ENCODE assay signal across 10 cellular contexts in genomic region chr19:50258918-50259372, GRCh38. TPM values are rescaled to one million over a fixed set of nuclear protein-coding genes. Genes with fewer than 3 reads are reported as not detected.
DNase-seq lines count a peak whose midpoint lies in the region; ATAC-seq and TF ChIP-seq lines count a peak whose summit lies in the region.
"Had no signal": no experiment of that assay in that cellular context is flagged by ENCODE, and none has a peak within 500 bp of the region (broad histone marks: within the 10 kb centered on the region; RNA-seq: fewer than 3 reads in every experiment).

No MANE protein-coding gene starts in this region.

- POLR2A ChIA-PET in activated CD4-positive, alpha-beta memory T cell treated with anti-CD3 and anti-CD28 coated beads for 36 hours (lab: Charles Lee), result no interaction called here
- POLR2A ChIA-PET in activated CD4-positive, alpha-beta memory T cell treated with anti-CD3 and anti-CD28 coated beads, Interleukin-2, amount 10 ng/mL, durations not matched to agents 7 days and 5 days (lab: Charles Lee), result no interaction called here

- peaks cover 3% of the 10 kb centered on the region for H3K9me3 Mint-ChIP-seq in activated CD4-positive, alpha-beta memory T cell treated with anti-CD3 and anti-CD28 coated beads for 36 hours
- peaks cover 12% of the 10 kb centered on the region for H3K9me3 Mint-ChIP-seq in activated CD4-positive, alpha-beta memory T cell treated with anti-CD3 and anti-CD28 coated beads, Interleukin-2, amount 10 ng/mL, durations not matched to agents 7 days and 5 days

- no peak for TF ChIP-seq POLR2A in suprapubic skin (IDR thresholded peaks at IDR 0.05)

- H3K9me3 ChIP-seq in suprapubic skin, result no peaks in the 10 kb centered on the region

- peaks cover 13% of the 10 kb centered on the region for H3K36me3 ChIP-seq in suprapubic skin

- peak; percentile 32 for DNase-seq in activated CD4-positive, alpha-beta memory T cell treated with anti-CD3 and anti-CD28 coated beads for 36 hours
- no peak for DNase-seq in activated CD4-positive, alpha-beta memory T cell treated with anti-CD3 and anti-CD28 coated beads, Interleukin-2, amount 10 ng/mL, durations not matched to agents 7 days and 5 days
- DNase-seq in NCI-H69 (lab: John Stamatoyannopoulos, UW) (peak; percentile 12), germinal center (ENCODE audit: low spot score) (peak; percentile 38), suprapubic skin (ENCODE audit: low spot score in 2 of 2) (no peak), C1 segment of cervical spinal cord (lab: John Stamatoyannopoulos, UW) (no peak), inferior parietal cortex (ENCODE audit: extremely low spot score) (no peak)
- DNase-seq: NCI-H510A treated with DMSO at 0.1 percent for 48 hours had no signal

- H3K27me3 Mint-ChIP-seq in activated CD4-positive, alpha-beta memory T cell treated with anti-CD3 and anti-CD28 coated beads for 36 hours, result peaks cover 15% of the 10 kb centered on the region
- H3K27me3 Mint-ChIP-seq in activated CD4-positive, alpha-beta memory T cell treated with anti-CD3 and anti-CD28 coated beads, Interleukin-2, amount 10 ng/mL, durations not matched to agents 7 days and 5 days, result no peaks in the 10 kb centered on the region

- CTCF ChIA-PET in activated CD4-positive, alpha-beta memory T cell treated with anti-CD3 and anti-CD28 coated beads for 36 hours (lab: Charles Lee), result interaction anchor here (1.3 kb wide), 2 partner anchors 10 to 202 kb away, joined by 3 to 5 read pairs; no protein-coding TSS in a partner anchor
- CTCF ChIA-PET in activated CD4-positive, alpha-beta memory T cell treated with anti-CD3 and anti-CD28 coated beads, Interleukin-2, amount 10 ng/mL, durations not matched to agents 7 days and 5 days (lab: Charles Lee), result interaction anchor here (0.7 to 0.8 kb wide), 2 partner anchors 14 to 42 kb away, joined by 3 to 4 read pairs; no protein-coding TSS in a partner anchor

- no peak for TF ChIP-seq EP300 in suprapubic skin (IDR thresholded peaks at IDR 0.05)

- TF ChIP-seq CTCF in suprapubic skin (IDR thresholded peaks at IDR 0.05), result peak; percentile 10 to 13

- H3K36me3 Mint-ChIP-seq in activated CD4-positive, alpha-beta memory T cell treated with anti-CD3 and anti-CD28 coated beads for 36 hours, result no peaks in the 10 kb centered on the region
- no peaks in the 10 kb centered on the region for H3K36me3 Mint-ChIP-seq in activated CD4-positive, alpha-beta memory T cell treated with anti-CD3 and anti-CD28 coated beads, Interleukin-2, amount 10 ng/mL, durations not matched to agents 7 days and 5 days (ENCODE audit: low read depth)

- H3K27ac Mint-ChIP-seq in activated CD4-positive, alpha-beta memory T cell treated with anti-CD3 and anti-CD28 coated beads for 36 hours, result no peak overlapping the region
- no peak overlapping the region for H3K27ac Mint-ChIP-seq in activated CD4-positive, alpha-beta memory T cell treated with anti-CD3 and anti-CD28 coated beads, Interleukin-2, amount 10 ng/mL, durations not matched to agents 7 days and 5 days
- H3K27ac Mint-ChIP-seq: activated naive CD4-positive, alpha-beta T cell treated with anti-CD3 and anti-CD28 coated beads, Interleukin-2, amount 50 U/mL, for 72 hours had no signal

- ATAC-seq in HG03520 (IDR thresholded peaks at IDR 0.05; ENCODE audit: unreplicated experiment), result no peak

- no peak overlapping the region for H3K4me3 Mint-ChIP-seq in activated CD4-positive, alpha-beta memory T cell treated with anti-CD3 and anti-CD28 coated beads for 36 hours
- no peak overlapping the region for H3K4me3 Mint-ChIP-seq in activated CD4-positive, alpha-beta memory T cell treated with anti-CD3 and anti-CD28 coated beads, Interleukin-2, amount 10 ng/mL, durations not matched to agents 7 days and 5 days

- intact Hi-C loops in activated CD4-positive, alpha-beta memory T cell treated with anti-CD3 and anti-CD28 coated beads for 36 hours (cut with micrococcal nuclease), result no loop called here

- no peak overlapping the region for H3K27ac ChIP-seq in suprapubic skin

- H3K4me1 ChIP-seq in suprapubic skin, result no peaks in the 10 kb centered on the region

- no peaks in the 10 kb centered on the region for H3K27me3 ChIP-seq in suprapubic skin

- no peaks in the 10 kb centered on the region for H3K4me1 Mint-ChIP-seq in activated CD4-positive, alpha-beta memory T cell treated with anti-CD3 and anti-CD28 coated beads for 36 hours (ENCODE audit: low read depth)
- no peaks in the 10 kb centered on the region for H3K4me1 Mint-ChIP-seq in activated CD4-positive, alpha-beta memory T cell treated with anti-CD3 and anti-CD28 coated beads, Interleukin-2, amount 10 ng/mL, durations not matched to agents 7 days and 5 days

- H3K4me3 ChIP-seq in suprapubic skin, result no peak overlapping the region

- 46% methylated on average over 14 of the region's 25 CpGs for WGBS in suprapubic skin

RNA-seq across cellular contexts. Expression of gene MYH14, which starts 55.5 kb away (rescaled TPM):
- not detected for total RNA-seq in activated CD4-positive, alpha-beta memory T cell treated with anti-CD3 and anti-CD28 coated beads for 36 hours
- total RNA-seq in activated CD4-positive, alpha-beta memory T cell treated with anti-CD3 and anti-CD28 coated beads, Interleukin-2, amount 10 ng/mL, durations not matched to agents 7 days and 5 days, result not detected
- 100 to 1,000 TPM in 3 of 4 donors, 10 to 100 TPM in 1; 84.8 to 116 (median 104) TPM for total RNA-seq in suprapubic skin
- total RNA-seq: activated naive CD4-positive, alpha-beta T cell treated with anti-CD3 and anti-CD28 coated beads, Interleukin-2, amount 50 U/mL, for 72 hours had no signal

Comparison
In these comparisons a context has a peak if more than half of its experiments do, and no peak if none do; other contexts are left out.
1. DNase-seq: peak in activated CD4-positive, alpha-beta memory T cell treated with anti-CD3 and anti-CD28 coated beads for 36 hours (single experiment), NCI-H69 (single experiment) and germinal center (single experiment); none in activated CD4-positive, alpha-beta memory T cell treated with anti-CD3 and anti-CD28 coated beads, Interleukin-2, amount 10 ng/mL, durations not matched to agents 7 days and 5 days (single experiment), suprapubic skin (0 of 2), C1 segment of cervical spinal cord (0 of 14) and inferior parietal cortex (single experiment).
2. RNA of gene MYH14, which starts 55.5 kb away (total RNA-seq): 84.8 to 116 TPM in suprapubic skin; not detected in activated CD4-positive, alpha-beta memory T cell treated with anti-CD3 and anti-CD28 coated beads for 36 hours and not detected in activated CD4-positive, alpha-beta memory T cell treated with anti-CD3 and anti-CD28 coated beads, Interleukin-2, amount 10 ng/mL, durations not matched to agents 7 days and 5 days; every median in the first group is over 10 times any median in the second.